ENCODE assay signal across 27 cellular contexts in genomic region chr2:24363306-24363705, GRCh38.
DNase-seq lines count a peak whose midpoint lies in the region; ATAC-seq, FAIRE-seq and TF ChIP-seq lines count a peak whose summit lies in the region.
"Had no signal": no experiment of that assay in that cellular context is flagged by ENCODE, and none has a peak within 500 bp of the region (broad histone marks: within the 10 kb centered on the region; RNA-seq: fewer than 3 reads in every experiment).

No MANE protein-coding gene starts in this region.

- intact Hi-C loops in dendritic cell treated with granulocyte-macrophage colony-stimulating factor and Interleukin-4, amounts not matched to agents 40 ng/mL and 50 ng/mL, for 4 days (cut with micrococcal nuclease) = loop anchor here (5.0 kb wide), 1 partner anchor 36 kb away; no protein-coding TSS in a partner anchor

- peak overlapping the region; percentile 55; the same call in 1 of the 2 replicates for H2AFZ ChIP-seq in Loucy (ENCODE audit: low read length)
- H2AFZ ChIP-seq: GM23248 had no signal

- peaks cover 4% of the 10 kb centered on the region for H3K27me3 ChIP-seq in Loucy (ENCODE audit: insufficient read depth, low read length, poor library complexity, severe bottlenecking)
- H3K27me3 ChIP-seq: MG63 had no signal

- H3K4me3 Mint-ChIP-seq in dendritic cell treated with granulocyte-macrophage colony-stimulating factor and Interleukin-4, amounts not matched to agents 40 ng/mL and 50 ng/mL, for 4 days = no peak overlapping the region
- peak overlapping the region; percentile 46 to 76 (median 67) for H3K4me3 Mint-ChIP-seq in nephron

- no peak overlapping the region for H3K9ac ChIP-seq in Loucy (ENCODE audit: low read depth, low read length, poor library complexity, severe bottlenecking)
- H3K9ac ChIP-seq: GM23248, SK-N-SH had no signal

- TF ChIP-seq CTCF in Loucy (conservative IDR thresholded peaks at IDR 0.05; ENCODE audit: low read length) = no peak
- TF ChIP-seq CTCF in nephron (IDR thresholded peaks at IDR 0.05; ENCODE audit: unreplicated experiment in 3 of 3) = no peak
- no peak for TF ChIP-seq CTCF in D721Med (IDR thresholded peaks at IDR 0.05; ENCODE audit: insufficient read depth, missing control alignments)

- H3K27ac Mint-ChIP-seq in dendritic cell treated with granulocyte-macrophage colony-stimulating factor and Interleukin-4, amounts not matched to agents 40 ng/mL and 50 ng/mL, for 4 days = peak overlapping the region; percentile 88
- H3K27ac Mint-ChIP-seq in nephron = peak overlapping the region; percentile 3 to 17 (median 6)

- ATAC-seq in HG03159 (IDR thresholded peaks at IDR 0.05; ENCODE audit: unreplicated experiment) = no peak
- ATAC-seq: A549, HepG2 had no signal

- peaks cover 19% of the 10 kb centered on the region for H3K79me2 ChIP-seq in Loucy (ENCODE audit: insufficient read depth, low read length)

- H3K36me3 Mint-ChIP-seq in dendritic cell treated with granulocyte-macrophage colony-stimulating factor and Interleukin-4, amounts not matched to agents 40 ng/mL and 50 ng/mL, for 4 days (ENCODE audit: low read depth) = peaks cover 10% of the 10 kb centered on the region
- H3K36me3 Mint-ChIP-seq in nephron (ENCODE audit: low read depth) = no peaks in the 10 kb centered on the region

- H3K27me3 Mint-ChIP-seq in dendritic cell treated with granulocyte-macrophage colony-stimulating factor and Interleukin-4, amounts not matched to agents 40 ng/mL and 50 ng/mL, for 4 days = no peaks in the 10 kb centered on the region
- H3K27me3 Mint-ChIP-seq in nephron (ENCODE audit: low read depth) = peaks cover 7% of the 10 kb centered on the region

- no peaks in the 10 kb centered on the region for H3K9me3 ChIP-seq in Loucy (ENCODE audit: insufficient read depth, low read depth, low read length)
- H3K9me3 ChIP-seq: A549, MG63, SK-N-SH had no signal

- FAIRE-seq in D721Med (lab: Jason Lieb, UNC) = no peak
- FAIRE-seq: A549, G401.6, HepG2, RCC 7860 had no signal

- H3K4me2 ChIP-seq in Loucy (ENCODE audit: low read depth, low read length, poor library complexity, severe bottlenecking) = no peak overlapping the region
- H3K4me2 ChIP-seq: A549, SK-N-SH had no signal

- DNase-seq in CD1c-positive myeloid dendritic cell (ENCODE audit: extremely low spot score) = peak; percentile 52
- DNase-seq in D721Med (ENCODE audit: insufficient read length, low spot score) = no peak
- no peak for DNase-seq in NCI-H446 treated with DMSO at 0.1 percent for 48 hours (lab: John Stamatoyannopoulos, UW)
- DNase-seq in activated CD8-positive, alpha-beta memory T cell treated with anti-CD3 and anti-CD28 coated beads, Interleukin-2, amount 50 U/mL, for 48 hours = no peak
- DNase-seq: DMS53, GM23248, H7, KBM-7, MG63, NCI-H1092, NCI-H1436, NCI-H187, NCI-H2081 treated with DMSO at 0.1 percent for 48 hours, NCI-H2171, NCI-H345, NCI-H524, NCI-H774, SK-N-SH, SW 1271 had no signal

- H3K4me3 ChIP-seq in Loucy (ENCODE audit: low read length, poor library complexity, severe bottlenecking) = no peak overlapping the region
- H3K4me3 ChIP-seq: A549, GM23248, MG63 had no signal

- peaks cover 12% of the 10 kb centered on the region for H4K20me1 ChIP-seq in Loucy (ENCODE audit: insufficient read depth, low read length, poor library complexity, severe bottlenecking)

- H3K4me1 Mint-ChIP-seq in dendritic cell treated with granulocyte-macrophage colony-stimulating factor and Interleukin-4, amounts not matched to agents 40 ng/mL and 50 ng/mL, for 4 days (ENCODE audit: low read depth) = peaks cover 55% of the 10 kb centered on the region
- peaks cover 29% of the 10 kb centered on the region for H3K4me1 Mint-ChIP-seq in nephron

- H3K4me1 ChIP-seq in Loucy (ENCODE audit: insufficient read depth, low read length, poor library complexity, severe bottlenecking) = peaks cover 17% of the 10 kb centered on the region

- H3K36me3 ChIP-seq in Loucy (ENCODE audit: insufficient read depth, low read length) = no peaks in the 10 kb centered on the region
- H3K36me3 ChIP-seq: MG63 had no signal

- H3K9me3 Mint-ChIP-seq in dendritic cell treated with granulocyte-macrophage colony-stimulating factor and Interleukin-4, amounts not matched to agents 40 ng/mL and 50 ng/mL, for 4 days = no peaks in the 10 kb centered on the region
- H3K9me3 Mint-ChIP-seq in nephron = no peaks in the 10 kb centered on the region

- no peaks in the 10 kb centered on the region for H3F3A ChIP-seq in Loucy (ENCODE audit: low read depth)

- H3K9me2 ChIP-seq in Loucy (replicated peaks; ENCODE audit: low read depth, low read length) = no peaks in the 10 kb centered on the region
- H3K9me2 ChIP-seq: SK-N-SH had no signal
